In genomic region chr10:93069245-93069561, GRCh38 we compare ENCODE assay signal across 21 cellular contexts. TPM values are rescaled to one million over a fixed set of nuclear protein-coding genes. Genes with fewer than 3 reads are reported as not detected.
"Had no signal": no experiment of that assay in that cellular context is flagged by ENCODE, and none has a peak within 500 bp of the region (broad histone marks: within the 10 kb centered on the region; RNA-seq: fewer than 3 reads in every experiment).

No MANE protein-coding gene starts in this region.

- H3K9me3 ChIP-seq: esophagus squamous epithelium, ovary had no signal

- H3K36me3 ChIP-seq: esophagus squamous epithelium, ovary had no signal

- FAIRE-seq: islet of Langerhans, small intestine, urothelium cell line had no signal

- H3K4me3 ChIP-seq: esophagus squamous epithelium, hepatocyte, ovary had no signal

- ATAC-seq: effector memory CD8-positive, alpha-beta T cell; naive thymus-derived CD4-positive, alpha-beta T cell; right cardiac atrium had no signal

- H3K27ac ChIP-seq: esophagus squamous epithelium, hepatocyte, ovary had no signal

- H3K27ac Mint-ChIP-seq: effector memory CD8-positive, alpha-beta T cell had no signal

- DNase-seq: cortex of kidney; effector memory CD8-positive, alpha-beta T cell; esophagus squamous epithelium; foreskin fibroblast; kidney glomerular epithelial cell; naive thymus-derived CD4-positive, alpha-beta T cell; ovary; small intestine; stimulated activated CD4-positive, alpha-beta T cell treated with anti-CD3 and anti-CD28 coated beads, Interleukin-12 subunit alpha, Interleukin-12 subunit beta, amount 100 ng/mL, for 4 hours; stimulated activated naive CD4-positive, alpha-beta T cell; trophoblast cell had no signal

- H3K9me3 Mint-ChIP-seq: effector memory CD8-positive, alpha-beta T cell had no signal

- H3K27me3 ChIP-seq: ovary had no signal

- H3K4me3 Mint-ChIP-seq: effector memory CD8-positive, alpha-beta T cell had no signal

RNA-seq across cellular contexts. Expression of gene CYP26A1, which starts 4.5 kb away (rescaled TPM):
- total RNA-seq: epithelial cell of proximal tubule; esophagus squamous epithelium; mesenteric fat pad; mononuclear cell; naive thymus-derived CD4-positive, alpha-beta T cell; posterior vena cava; right cardiac atrium had no signal
- polyA plus RNA-seq: naive thymus-derived CD4-positive, alpha-beta T cell; ovary; right cardiac atrium had no signal

RNA-seq across cellular contexts. Expression of gene CYP26C1, which starts 8.6 kb away (rescaled TPM):
- total RNA-seq: hepatocyte, mononuclear cell had no signal
- polyA plus RNA-seq: liver; naive thymus-derived CD4-positive, alpha-beta T cell; neural cell had no signal
